Comparison of ENCODE assay signal across 34 cellular contexts in the genomic region with DNA sequence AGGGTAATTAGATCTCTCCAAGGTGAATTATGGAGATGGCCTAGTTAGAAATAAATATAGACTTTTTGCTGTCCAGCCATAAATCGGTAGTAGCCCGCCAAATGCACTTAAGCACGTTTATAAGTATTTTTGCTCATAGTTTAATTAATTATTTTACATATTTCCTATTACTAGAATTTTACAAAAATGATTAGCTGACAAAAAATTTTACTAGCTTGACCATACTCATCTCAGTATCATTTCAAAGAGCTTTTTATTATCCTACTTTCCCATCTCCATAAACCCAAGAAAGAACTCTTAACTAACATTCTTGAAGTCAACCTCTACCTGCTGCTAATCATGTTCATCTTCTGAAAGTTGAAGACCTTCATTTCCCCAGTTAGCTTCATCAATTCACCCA.
"Had no signal": no experiment of that assay in that cellular context is flagged by ENCODE, and none has a peak within 500 bp of the region (broad histone marks: within the 10 kb centered on the region; RNA-seq: fewer than 3 reads in every experiment).

No MANE protein-coding gene starts in this region.

- ATAC-seq: activated naive CD4-positive, alpha-beta T cell treated with anti-CD3 and anti-CD28 coated beads, Interleukin-2, amount 50 U/mL, for 72 hours; activated naive CD8-positive, alpha-beta T cell treated with anti-CD3 and anti-CD28 coated beads, Interleukin-2, amount 50 U/mL, for 24 hours; activated T-cell treated with anti-CD3 and anti-CD28 coated beads, Interleukin-2, amount 50 U/mL, for 4 hours; activated T-cell treated with anti-CD3 and anti-CD28 coated beads, Interleukin-2, amount 50 U/mL, for 72 hours; activated T-helper 17 cell treated with anti-CD3 and anti-CD28 coated beads, Interleukin-2, amount 50 U/mL, for 72 hours; body of pancreas had no signal

- H3K9me3 ChIP-seq: adrenal gland, ascending aorta, body of pancreas, breast epithelium had no signal

- H3K36me3 ChIP-seq: adrenal gland, ascending aorta, brain microvascular endothelial cell, breast epithelium, cardiac muscle cell had no signal

- H3K27me3 ChIP-seq: adrenal gland, ascending aorta, body of pancreas, brain microvascular endothelial cell, breast epithelium, cardiac muscle cell had no signal

- H3K27ac ChIP-seq: adrenal gland, ascending aorta, body of pancreas, brain microvascular endothelial cell, breast epithelium, cardiac muscle cell had no signal

- FAIRE-seq: astrocyte, bronchial epithelial cell had no signal

- DNase-seq: activated effector memory CD4-positive, alpha-beta T cell treated with anti-CD3 and anti-CD28 coated beads, Interleukin-2, amount 50 U/mL, for 16 hours; activated effector memory CD4-positive, alpha-beta T cell treated with Interleukin-2 at 50 U/mL for 16 hours; activated gamma-delta T cell; activated gamma-delta T cell treated with Interleukin-2 at 50 U/mL for 16 hours; activated naive CD4-positive, alpha-beta T cell; activated naive CD4-positive, alpha-beta T cell treated with anti-CD3 and anti-CD28 coated beads for 36 hours; activated naive CD4-positive, alpha-beta T cell treated with anti-CD3 and anti-CD28 coated beads, Interleukin-2, amount 10 ng/mL, durations not matched to agents 7 days and 5 days; activated naive CD4-positive, alpha-beta T cell treated with anti-CD3 and anti-CD28 coated beads, Interleukin-2, amount 50 U/mL, for 16 hours; activated naive CD4-positive, alpha-beta T cell treated with Interleukin-2 at 50 U/mL for 16 hours; activated naive CD8-positive, alpha-beta T cell treated with anti-CD3 and anti-CD28 coated beads for 36 hours; activated naive CD8-positive, alpha-beta T cell treated with anti-CD3 and anti-CD28 coated beads, Interleukin-2, amount 10 ng/mL, durations not matched to agents 7 days and 5 days; activated naive CD8-positive, alpha-beta T cell treated with anti-CD3 and anti-CD28 coated beads, Interleukin-2, amount 50 U/mL, for 24 hours; activated T-cell treated with anti-CD3 and anti-CD28 coated beads, Interleukin-2, amount 50 U/mL, for 1 hour; activated T-cell treated with anti-CD3 and anti-CD28 coated beads, Interleukin-2, amount 50 U/mL, for 24 hours; activated T-cell treated with anti-CD3 and anti-CD28 coated beads, Interleukin-2, amount 50 U/mL, for 4 hours; activated T-cell treated with anti-CD3 and anti-CD28 coated beads, Interleukin-2, amount 50 U/mL, for 48 hours; activated T-cell treated with anti-CD3 and anti-CD28 coated beads, Interleukin-2, amount 50 U/mL, for 72 hours; adrenal gland; amniotic stem cell; amygdala; anterior cingulate cortex; aorta; body of pancreas; brain microvascular endothelial cell; caudate nucleus; central memory CD4-positive, alpha-beta T cell; cerebellar nuclear complex had no signal

- H3K4me1 ChIP-seq: adrenal gland, ascending aorta, body of pancreas, breast epithelium had no signal

- H3K4me3 ChIP-seq: adrenal gland, ascending aorta, body of pancreas, breast epithelium, cardiac muscle cell had no signal
